In the genomic region with DNA sequence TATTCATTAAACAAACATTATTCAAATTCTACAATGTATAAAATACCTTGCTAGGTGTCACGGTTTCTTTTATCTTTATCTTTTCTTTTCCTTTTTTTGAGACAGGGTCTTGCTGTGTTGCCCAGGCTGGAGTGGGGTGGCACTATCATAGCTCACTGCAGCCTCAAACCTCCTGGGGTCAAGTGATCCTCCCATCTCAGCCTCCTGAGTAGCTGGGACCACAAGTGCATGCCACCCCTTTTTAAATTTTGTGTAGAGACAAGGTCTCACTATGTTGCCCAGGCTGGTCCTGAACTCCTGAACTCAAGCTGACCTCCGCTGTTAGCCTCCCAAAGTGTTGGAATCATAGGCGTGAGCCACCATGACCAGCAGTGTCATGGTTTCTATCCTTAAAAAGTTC, we compare ENCODE assay signal across 28 cellular contexts. TPM values are rescaled to one million over a fixed set of nuclear protein-coding genes. Genes with fewer than 3 reads are reported as not detected.
"Had no signal": no experiment of that assay in that cellular context is flagged by ENCODE, and none has a peak within 500 bp of the region (broad histone marks: within the 10 kb centered on the region; RNA-seq: fewer than 3 reads in every experiment).

No MANE protein-coding gene starts in this region.

- DNase-seq: immature natural killer cell; kidney; left colon; left lung; lower lobe of right lung; nucleus accumbens; pancreas; posterior cingulate gyrus; right cardiac atrium; sigmoid colon; spleen; stimulated activated CD4-positive, alpha-beta T cell treated with anti-CD3 and anti-CD28 coated beads, Interleukin-4, amount 100 ng/mL, for 24 hours; stimulated activated naive CD4-positive, alpha-beta T cell; tibial artery; uterus had no signal

- H3K4me1 Mint-ChIP-seq: immature natural killer cell; naive thymus-derived CD8-positive, alpha-beta T cell; nephron; stimulated activated effector memory CD8-positive, alpha-beta T cell treated with anti-CD3 and anti-CD28 coated beads, Interleukin-12 subunit alpha, Interleukin-12 subunit beta, amount 100 ng/mL, for 72 hours had no signal

- H3K27me3 ChIP-seq: uterus had no signal

- H3K27ac Mint-ChIP-seq: immature natural killer cell; nephron; stimulated activated effector memory CD8-positive, alpha-beta T cell treated with anti-CD3 and anti-CD28 coated beads, Interleukin-12 subunit alpha, Interleukin-12 subunit beta, amount 100 ng/mL, for 72 hours; stimulated activated naive CD8-positive, alpha-beta T cell treated with anti-CD3 and anti-CD28 coated beads, Interleukin-15, Interleukin-2, amounts not matched to agents 100 ng/mL and 50 ng/mL, for 24 hours; type B pancreatic cell had no signal

- H3K36me3 Mint-ChIP-seq: immature natural killer cell; naive thymus-derived CD8-positive, alpha-beta T cell; stimulated activated effector memory CD8-positive, alpha-beta T cell treated with anti-CD3 and anti-CD28 coated beads, Interleukin-12 subunit alpha, Interleukin-12 subunit beta, amount 100 ng/mL, for 72 hours; type B pancreatic cell had no signal

- ATAC-seq: lower lobe of right lung; naive thymus-derived CD8-positive, alpha-beta T cell; right cardiac atrium; stimulated activated effector memory CD8-positive, alpha-beta T cell treated with anti-CD3 and anti-CD28 coated beads, Interleukin-12 subunit alpha, Interleukin-12 subunit beta, amount 100 ng/mL, for 72 hours had no signal

- H3K9me3 Mint-ChIP-seq: nephron; neural crest cell; stimulated activated effector memory CD8-positive, alpha-beta T cell treated with anti-CD3 and anti-CD28 coated beads, Interleukin-12 subunit alpha, Interleukin-12 subunit beta, amount 100 ng/mL, for 72 hours; stimulated activated naive CD8-positive, alpha-beta T cell treated with anti-CD3 and anti-CD28 coated beads, Interleukin-15, Interleukin-2, amounts not matched to agents 100 ng/mL and 50 ng/mL, for 24 hours; type B pancreatic cell had no signal

- H3K9me3 ChIP-seq: left lung, lower lobe of right lung, pancreas, prostate gland, sigmoid colon, suprapubic skin, thoracic aorta, tibial artery, uterus had no signal

- H3K36me3 ChIP-seq: left lung, lower lobe of right lung, pancreas, prostate gland, sigmoid colon, spleen, suprapubic skin, thoracic aorta, tibial artery, uterus had no signal

- H3K27ac ChIP-seq: left lung, lower lobe of right lung, pancreas, prostate gland, sigmoid colon, spleen, suprapubic skin, thoracic aorta, tibial artery, uterus had no signal

- H3K4me3 ChIP-seq: left lung, lower lobe of right lung, pancreas, prostate gland, sigmoid colon, spleen, suprapubic skin, thoracic aorta, tibial artery, uterus had no signal

- H3K4me1 ChIP-seq: left lung, lower lobe of right lung, pancreas, prostate gland, sigmoid colon, suprapubic skin, tibial artery, uterus had no signal

- FAIRE-seq: pancreas, small intestine had no signal

- H3K4me3 Mint-ChIP-seq: immature natural killer cell; naive thymus-derived CD8-positive, alpha-beta T cell; nephron; neural crest cell; stimulated activated effector memory CD8-positive, alpha-beta T cell treated with anti-CD3 and anti-CD28 coated beads, Interleukin-12 subunit alpha, Interleukin-12 subunit beta, amount 100 ng/mL, for 72 hours; stimulated activated naive CD8-positive, alpha-beta T cell treated with anti-CD3 and anti-CD28 coated beads, Interleukin-15, Interleukin-2, amounts not matched to agents 100 ng/mL and 50 ng/mL, for 24 hours; type B pancreatic cell had no signal

RNA-seq across cellular contexts. Expression of a gene that starts 25.6 kb away (rescaled TPM):
- total RNA-seq: kidney; mammary epithelial cell; mucosa of gallbladder; naive thymus-derived CD8-positive, alpha-beta T cell; neural crest cell; osteoblast; pancreas; right cardiac atrium; sigmoid colon; suprapubic skin; uterus had no signal
- polyA plus RNA-seq: immature natural killer cell; mammary epithelial cell; naive thymus-derived CD8-positive, alpha-beta T cell; right cardiac atrium had no signal
